15 cellular contexts compared by ENCODE assay signal in genomic region chr6:138979813-138980668, GRCh38. TPM values are rescaled to one million over a fixed set of nuclear protein-coding genes. Genes with fewer than 3 reads are reported as not detected.
A peak's percentile ranks its signal among the peaks of the same experiment; 100 is the strongest.
DNase-seq lines count a peak whose midpoint lies in the region; ATAC-seq and TF ChIP-seq lines count a peak whose summit lies in the region.
"Had no signal": no experiment of that assay in that cellular context is flagged by ENCODE, and none has a peak within 500 bp of the region (broad histone marks: within the 10 kb centered on the region; RNA-seq: fewer than 3 reads in every experiment).

No MANE protein-coding gene starts in this region.

- no peak overlapping the region for H2AFZ ChIP-seq in osteoblast (ENCODE audit: low read length)

- H3K27me3 Mint-ChIP-seq in progenitor cell of endocrine pancreas = no peaks in the 10 kb centered on the region
- H3K27me3 Mint-ChIP-seq: type B pancreatic cell had no signal

- no peaks in the 10 kb centered on the region for H3K9me3 ChIP-seq in osteoblast (ENCODE audit: low read depth, low read length)

- H4K20me1 ChIP-seq in osteoblast (ENCODE audit: insufficient read depth, low read length) = peaks cover 4% of the 10 kb centered on the region

- TF ChIP-seq CTCF in progenitor cell of endocrine pancreas (IDR thresholded peaks at IDR 0.05; ENCODE audit: unreplicated experiment) = no peak
- no peak for TF ChIP-seq CTCF in osteoblast (IDR thresholded peaks at IDR 0.05; ENCODE audit: extremely low read depth, low read depth, low read length)

- H3K36me3 Mint-ChIP-seq in progenitor cell of endocrine pancreas (ENCODE audit: insufficient read depth) = peaks cover 2% of the 10 kb centered on the region

- ATAC-seq in HG02884 (IDR thresholded peaks at IDR 0.05; ENCODE audit: unreplicated experiment) = peak; percentile 63

- H3K4me1 ChIP-seq in osteoblast (ENCODE audit: insufficient read depth, low read length) = peaks cover 13% of the 10 kb centered on the region

- no peaks in the 10 kb centered on the region for H3K27me3 ChIP-seq in osteoblast (ENCODE audit: insufficient read depth, low read length)

- H3K79me2 ChIP-seq in osteoblast (ENCODE audit: insufficient read depth, low read length) = peaks cover 96% of the 10 kb centered on the region

- DNase-seq in SIG-M5 treated with dmso at 0.1 percent for 504 hours (lab: John Stamatoyannopoulos, UW; ENCODE audit: unreplicated experiment) (peak; percentile 29), SIG-M5 (lab: John Stamatoyannopoulos, UW) (no peak), NOMO-1 treated with dmso at 0.1 percent for 144 hours (lab: John Stamatoyannopoulos, UW; ENCODE audit: unreplicated experiment) (peak; percentile 47), progenitor cell of endocrine pancreas (ENCODE audit: low spot score, unreplicated experiment) (no peak), osteoblast (ENCODE audit: insufficient read length, low spot score, missing footprints) (no peak), DMS114 treated with DMSO at 0.1 percent for 48 hours (lab: John Stamatoyannopoulos, UW; ENCODE audit: unreplicated experiment) (no peak), inferior parietal cortex (ENCODE audit: extremely low spot score) (no peak)
- DNase-seq: activated CD4-positive, alpha-beta T cell treated with anti-CD3 and anti-CD28 coated beads, Interleukin-2, amount 50 U/mL, for 1 hour; Calu3; glutamatergic neuron; NCI-H187 treated with DMSO at 0.1 percent for 48 hours; stimulated activated CD4-positive, alpha-beta T cell treated with anti-CD3 and anti-CD28 coated beads, Interleukin-12 subunit alpha, Interleukin-12 subunit beta, amount 100 ng/mL, for 4 hours had no signal

- H3K4me3 ChIP-seq in osteoblast (ENCODE audit: insufficient read depth, low read length) = no peak overlapping the region

- peaks cover 9% of the 10 kb centered on the region for H3K4me1 Mint-ChIP-seq in progenitor cell of endocrine pancreas (ENCODE audit: low read depth)

- H3K4me2 ChIP-seq in osteoblast (ENCODE audit: insufficient read depth, low read length) = no peak overlapping the region

- no peak overlapping the region for H3K27ac ChIP-seq in osteoblast (ENCODE audit: low read depth, low read length)
- H3K27ac ChIP-seq: 22Rv1 had no signal

- H3K27ac Mint-ChIP-seq in progenitor cell of endocrine pancreas = peak overlapping the region; percentile 21

- no peaks in the 10 kb centered on the region for H3K9me3 Mint-ChIP-seq in progenitor cell of endocrine pancreas (ENCODE audit: low read depth)

- H3K4me3 Mint-ChIP-seq in progenitor cell of endocrine pancreas (ENCODE audit: low read depth) = no peak overlapping the region
- H3K4me3 Mint-ChIP-seq: type B pancreatic cell had no signal

- no peaks in the 10 kb centered on the region for H3K36me3 ChIP-seq in osteoblast (ENCODE audit: insufficient read depth, low read length)

RNA-seq across cellular contexts. Expression of gene REPS1, which starts 8.0 kb away (rescaled TPM):
- total RNA-seq in progenitor cell of endocrine pancreas = 60.3 and 64.3 TPM in 2 replicates
- total RNA-seq in osteoblast = 42.4 and 43.1 TPM in 2 replicates

RNA-seq across cellular contexts. Expression of gene ABRACL, which starts 48.5 kb away (rescaled TPM):
- total RNA-seq in progenitor cell of endocrine pancreas = 71.6 and 80.1 TPM in 2 replicates
- 42.3 and 43.0 TPM in 2 replicates for total RNA-seq in osteoblast

Comparison
In these comparisons a context has a peak if more than half of its experiments do, and no peak if none do; other contexts are left out.
1. DNase-seq: peak in SIG-M5 treated with dmso at 0.1 percent for 504 hours (single experiment) and NOMO-1 treated with dmso at 0.1 percent for 144 hours (single experiment); none in SIG-M5 (single experiment), progenitor cell of endocrine pancreas (single experiment), osteoblast (single experiment), DMS114 treated with DMSO at 0.1 percent for 48 hours (single experiment) and inferior parietal cortex (single experiment).